ENCODE assay signal across 1 cellular context in genomic region chr11:65117206-65118096, GRCh38.
A peak's percentile ranks its signal among the peaks of the same experiment; 100 is the strongest.
TF ChIP-seq lines count a peak whose summit lies in the region.

Gene ZNHIT2 (minus strand): TSS chr11:65117701. CDS start chr11:65117653, 48 bp downstream.

TF ChIP-seq in HepG2, 621 proteins besides CTCF, POLR2A, EP300 and RAD21 (continued from another document and continues in another):
- TF ChIP-seq NCOR1 (IDR thresholded peaks at IDR 0.05; ENCODE audit: borderline replicate concordance, low read length) (no peak), ZNF510 (CRISPR knock-in tag; IDR thresholded peaks at IDR 0.05; ENCODE audit: low read depth) (no peak), FOXK1 (CRISPR knock-in tag; IDR thresholded peaks at IDR 0.05; ENCODE audit: borderline replicate concordance, low read depth) (peak; percentile 86; the same call in 1 of the 2 replicates), ZNF260 (CRISPR knock-in tag; IDR thresholded peaks at IDR 0.05; ENCODE audit: borderline replicate concordance, low read depth) (no peak; the same call in 1 of the 2 replicates), SP1 (IDR thresholded peaks at IDR 0.05) (no peak), SP1 (CRISPR knock-in tag; IDR thresholded peaks at IDR 0.05) (peak; percentile 66; the same call in 1 of the 2 replicates), NR2F1 (CRISPR knock-in tag; IDR thresholded peaks at IDR 0.05) (no peak), NFYB (CRISPR knock-in tag; IDR thresholded peaks at IDR 0.05) (no peak; the same call in 1 of the 2 replicates), ZMYM3 (CRISPR knock-in tag; IDR thresholded peaks at IDR 0.05) (no peak), NFE2L1 (CRISPR knock-in tag; IDR thresholded peaks at IDR 0.05; ENCODE audit: borderline replicate concordance) (no peak), PAX8 (CRISPR knock-in tag; IDR thresholded peaks at IDR 0.05; ENCODE audit: borderline replicate concordance) (0 out of 2 replicates have a peak, but pooled peaks have one; percentile 53), HOXA7 (CRISPR knock-in tag; IDR thresholded peaks at IDR 0.05) (no peak), USF2 (IDR thresholded peaks at IDR 0.05; ENCODE audit: low read depth, low read length) (no peak), USF2 (CRISPR knock-in tag; IDR thresholded peaks at IDR 0.05; ENCODE audit: borderline replicate concordance) (peak; percentile 70; the same call in 1 of the 2 replicates), RERE (CRISPR knock-in tag; IDR thresholded peaks at IDR 0.05; ENCODE audit: low read depth) (no peak), FOXM1 (CRISPR knock-in tag; IDR thresholded peaks at IDR 0.05) (0 out of 2 replicates have a peak, but pooled peaks have one; percentile 26), MLX (CRISPR knock-in tag; IDR thresholded peaks at IDR 0.05) (no peak), ZNF17 (CRISPR knock-in tag; IDR thresholded peaks at IDR 0.05) (no peak), ZBTB39 (CRISPR knock-in tag; IDR thresholded peaks at IDR 0.05) (no peak), MTF1 (CRISPR knock-in tag; IDR thresholded peaks at IDR 0.05) (0 out of 2 replicates have a peak, but pooled peaks have one; percentile 44), SNAPC2 (CRISPR knock-in tag; IDR thresholded peaks at IDR 0.05) (no peak), THAP7 (CRISPR knock-in tag; IDR thresholded peaks at IDR 0.05) (no peak), ZNF556 (CRISPR knock-in tag; IDR thresholded peaks at IDR 0.05; ENCODE audit: borderline replicate concordance) (peak; percentile 44; the same call in 1 of the 2 replicates), TBP (CRISPR knock-in tag; IDR thresholded peaks at IDR 0.05) (no peak), CBFB (CRISPR knock-in tag; IDR thresholded peaks at IDR 0.05) (0 out of 2 replicates have a peak, but pooled peaks have one; percentile 36), NR2F2 (IDR thresholded peaks at IDR 0.05; ENCODE audit: borderline replicate concordance, low read depth) (peak; percentile 3; the same call in 1 of the 2 replicates)
- TF ChIP-seq, protein P1, sequence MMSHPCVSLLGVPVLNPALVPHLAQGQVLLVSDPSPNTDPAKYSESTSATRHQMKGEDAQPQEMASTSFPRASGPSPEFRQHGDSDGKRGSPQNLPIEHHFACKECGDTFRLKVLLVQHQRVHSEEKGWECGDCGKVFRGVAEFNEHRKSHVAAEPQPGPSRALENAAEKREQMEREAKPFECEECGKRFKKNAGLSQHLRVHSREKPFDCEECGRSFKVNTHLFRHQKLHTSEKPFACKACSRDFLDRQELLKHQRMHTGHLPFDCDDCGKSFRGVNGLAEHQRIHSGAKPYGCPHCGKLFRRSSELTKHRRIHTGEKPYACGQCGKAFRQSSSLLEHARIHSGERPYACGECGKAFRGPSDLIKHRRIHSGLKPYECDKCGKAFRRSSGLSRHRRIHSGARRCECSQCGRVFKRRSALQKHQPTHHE (CRISPR knock-in tag; IDR thresholded peaks at IDR 0.05; ENCODE audit: borderline replicate concordance): no peak; the same call in 1 of the 2 replicates
- TF ChIP-seq, protein P2, sequence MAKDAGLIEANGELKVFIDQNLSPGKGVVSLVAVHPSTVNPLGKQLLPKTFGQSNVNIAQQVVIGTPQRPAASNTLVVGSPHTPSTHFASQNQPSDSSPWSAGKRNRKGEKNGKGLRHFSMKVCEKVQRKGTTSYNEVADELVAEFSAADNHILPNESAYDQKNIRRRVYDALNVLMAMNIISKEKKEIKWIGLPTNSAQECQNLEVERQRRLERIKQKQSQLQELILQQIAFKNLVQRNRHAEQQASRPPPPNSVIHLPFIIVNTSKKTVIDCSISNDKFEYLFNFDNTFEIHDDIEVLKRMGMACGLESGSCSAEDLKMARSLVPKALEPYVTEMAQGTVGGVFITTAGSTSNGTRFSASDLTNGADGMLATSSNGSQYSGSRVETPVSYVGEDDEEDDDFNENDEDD (CRISPR knock-in tag; IDR thresholded peaks at IDR 0.05; ENCODE audit: borderline replicate concordance): no peak; the same call in 1 of the 2 replicates
- TF ChIP-seq, protein P3, sequence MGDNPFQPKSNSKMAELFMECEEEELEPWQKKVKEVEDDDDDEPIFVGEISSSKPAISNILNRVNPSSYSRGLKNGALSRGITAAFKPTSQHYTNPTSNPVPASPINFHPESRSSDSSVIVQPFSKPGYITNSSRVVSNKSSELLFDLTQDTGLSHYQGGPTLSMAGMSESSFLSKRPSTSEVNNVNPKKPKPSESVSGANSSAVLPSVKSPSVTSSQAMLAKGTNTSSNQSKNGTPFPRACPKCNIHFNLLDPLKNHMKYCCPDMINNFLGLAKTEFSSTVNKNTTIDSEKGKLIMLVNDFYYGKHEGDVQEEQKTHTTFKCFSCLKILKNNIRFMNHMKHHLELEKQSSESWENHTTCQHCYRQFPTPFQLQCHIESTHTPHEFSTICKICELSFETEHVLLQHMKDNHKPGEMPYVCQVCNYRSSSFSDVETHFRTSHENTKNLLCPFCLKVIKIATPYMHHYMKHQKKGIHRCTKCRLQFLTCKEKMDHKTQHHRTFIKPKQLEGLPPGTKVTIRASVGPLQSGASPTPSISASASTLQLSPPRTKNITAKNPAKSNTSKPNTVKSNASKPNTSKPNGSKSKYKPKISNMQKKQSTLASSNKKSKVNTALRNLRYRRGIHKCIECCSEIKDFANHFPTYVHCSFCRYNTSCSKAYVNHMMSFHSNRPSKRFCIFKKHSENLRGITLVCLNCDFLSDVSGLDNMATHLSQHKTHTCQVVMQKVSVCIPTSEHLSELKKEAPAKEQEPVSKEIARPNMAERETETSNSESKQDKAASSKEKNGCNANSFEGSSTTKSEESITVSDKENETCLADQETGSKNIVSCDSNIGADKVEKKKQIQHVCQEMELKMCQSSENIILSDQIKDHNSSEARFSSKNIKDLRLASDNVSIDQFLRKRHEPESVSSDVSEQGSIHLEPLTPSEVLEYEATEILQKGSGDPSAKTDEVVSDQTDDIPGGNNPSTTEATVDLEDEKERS (CRISPR knock-in tag; IDR thresholded peaks at IDR 0.05): no peak
- TF ChIP-seq, protein P4, sequence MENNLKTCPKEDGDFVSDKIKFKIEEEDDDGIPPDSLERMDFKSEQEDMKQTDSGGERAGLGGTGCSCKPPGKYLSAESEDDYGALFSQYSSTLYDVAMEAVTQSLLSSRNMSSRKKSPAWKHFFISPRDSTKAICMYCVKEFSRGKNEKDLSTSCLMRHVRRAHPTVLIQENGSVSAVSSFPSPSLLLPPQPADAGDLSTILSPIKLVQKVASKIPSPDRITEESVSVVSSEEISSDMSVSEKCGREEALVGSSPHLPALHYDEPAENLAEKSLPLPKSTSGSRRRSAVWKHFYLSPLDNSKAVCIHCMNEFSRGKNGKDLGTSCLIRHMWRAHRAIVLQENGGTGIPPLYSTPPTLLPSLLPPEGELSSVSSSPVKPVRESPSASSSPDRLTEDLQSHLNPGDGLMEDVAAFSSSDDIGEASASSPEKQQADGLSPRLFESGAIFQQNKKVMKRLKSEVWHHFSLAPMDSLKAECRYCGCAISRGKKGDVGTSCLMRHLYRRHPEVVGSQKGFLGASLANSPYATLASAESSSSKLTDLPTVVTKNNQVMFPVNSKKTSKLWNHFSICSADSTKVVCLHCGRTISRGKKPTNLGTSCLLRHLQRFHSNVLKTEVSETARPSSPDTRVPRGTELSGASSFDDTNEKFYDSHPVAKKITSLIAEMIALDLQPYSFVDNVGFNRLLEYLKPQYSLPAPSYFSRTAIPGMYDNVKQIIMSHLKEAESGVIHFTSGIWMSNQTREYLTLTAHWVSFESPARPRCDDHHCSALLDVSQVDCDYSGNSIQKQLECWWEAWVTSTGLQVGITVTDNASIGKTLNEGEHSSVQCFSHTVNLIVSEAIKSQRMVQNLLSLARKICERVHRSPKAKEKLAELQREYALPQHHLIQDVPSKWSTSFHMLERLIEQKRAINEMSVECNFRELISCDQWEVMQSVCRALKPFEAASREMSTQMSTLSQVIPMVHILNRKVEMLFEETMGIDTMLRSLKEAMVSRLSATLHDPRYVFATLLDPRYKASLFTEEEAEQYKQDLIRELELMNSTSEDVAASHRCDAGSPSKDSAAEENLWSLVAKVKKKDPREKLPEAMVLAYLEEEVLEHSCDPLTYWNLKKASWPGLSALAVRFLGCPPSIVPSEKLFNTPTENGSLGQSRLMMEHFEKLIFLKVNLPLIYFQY (CRISPR knock-in tag; IDR thresholded peaks at IDR 0.05; ENCODE audit: borderline replicate concordance): peak; percentile 53; the same call in 1 of the 2 replicates
- TF ChIP-seq, protein P5, sequence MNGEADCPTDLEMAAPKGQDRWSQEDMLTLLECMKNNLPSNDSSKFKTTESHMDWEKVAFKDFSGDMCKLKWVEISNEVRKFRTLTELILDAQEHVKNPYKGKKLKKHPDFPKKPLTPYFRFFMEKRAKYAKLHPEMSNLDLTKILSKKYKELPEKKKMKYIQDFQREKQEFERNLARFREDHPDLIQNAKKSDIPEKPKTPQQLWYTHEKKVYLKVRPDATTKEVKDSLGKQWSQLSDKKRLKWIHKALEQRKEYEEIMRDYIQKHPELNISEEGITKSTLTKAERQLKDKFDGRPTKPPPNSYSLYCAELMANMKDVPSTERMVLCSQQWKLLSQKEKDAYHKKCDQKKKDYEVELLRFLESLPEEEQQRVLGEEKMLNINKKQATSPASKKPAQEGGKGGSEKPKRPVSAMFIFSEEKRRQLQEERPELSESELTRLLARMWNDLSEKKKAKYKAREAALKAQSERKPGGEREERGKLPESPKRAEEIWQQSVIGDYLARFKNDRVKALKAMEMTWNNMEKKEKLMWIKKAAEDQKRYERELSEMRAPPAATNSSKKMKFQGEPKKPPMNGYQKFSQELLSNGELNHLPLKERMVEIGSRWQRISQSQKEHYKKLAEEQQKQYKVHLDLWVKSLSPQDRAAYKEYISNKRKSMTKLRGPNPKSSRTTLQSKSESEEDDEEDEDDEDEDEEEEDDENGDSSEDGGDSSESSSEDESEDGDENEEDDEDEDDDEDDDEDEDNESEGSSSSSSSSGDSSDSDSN (CRISPR knock-in tag; IDR thresholded peaks at IDR 0.05): peak; percentile 100
